ENCODE assay signal across 3 cellular contexts in the genomic region with DNA sequence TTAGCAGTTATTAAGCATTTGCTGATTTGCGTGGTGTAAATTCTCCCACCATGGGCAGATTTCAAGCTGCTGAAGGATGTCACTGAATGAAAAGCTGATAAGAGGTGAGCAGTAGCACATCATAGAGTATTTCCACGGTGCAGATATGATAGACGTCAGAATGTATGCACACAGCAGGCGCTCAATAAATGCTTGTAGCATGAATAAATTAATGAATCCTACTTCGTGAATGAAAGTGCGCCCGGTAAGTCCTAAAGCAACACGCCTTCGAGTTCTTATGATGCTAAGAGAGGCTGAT.
TF ChIP-seq lines count a peak whose summit lies in the region.

No MANE protein-coding gene starts in this region.

TF ChIP-seq in SK-N-SH, 30 proteins besides CTCF, POLR2A, EP300 and RAD21 (continued from another document):
- TF ChIP-seq JUND (IDR thresholded peaks at IDR 0.05) (no peak), TCF12 (IDR thresholded peaks at IDR 0.05) (no peak), NRF1 (IDR thresholded peaks at IDR 0.05; ENCODE audit: low read depth, low read length) (no peak), GATA2 (CRISPR knock-in tag; IDR thresholded peaks at IDR 0.05) (no peak), SMC3 (IDR thresholded peaks at IDR 0.05; ENCODE audit: low read depth, low read length) (no peak), TAF1 (IDR thresholded peaks at IDR 0.05; ENCODE audit: borderline replicate concordance, low read depth, low read length) (no peak), MXI1 (IDR thresholded peaks at IDR 0.05; ENCODE audit: low read depth, low read length) (no peak), ELF1 (IDR thresholded peaks at IDR 0.05) (no peak), RCOR1 (IDR thresholded peaks at IDR 0.05; ENCODE audit: low read length) (no peak), CHD2 (IDR thresholded peaks at IDR 0.05; ENCODE audit: low read length, partially characterized antibody) (no peak), FOSL2 (IDR thresholded peaks at IDR 0.05; ENCODE audit: borderline replicate concordance, low read depth) (no peak)
- TF ChIP-seq, protein P1, sequence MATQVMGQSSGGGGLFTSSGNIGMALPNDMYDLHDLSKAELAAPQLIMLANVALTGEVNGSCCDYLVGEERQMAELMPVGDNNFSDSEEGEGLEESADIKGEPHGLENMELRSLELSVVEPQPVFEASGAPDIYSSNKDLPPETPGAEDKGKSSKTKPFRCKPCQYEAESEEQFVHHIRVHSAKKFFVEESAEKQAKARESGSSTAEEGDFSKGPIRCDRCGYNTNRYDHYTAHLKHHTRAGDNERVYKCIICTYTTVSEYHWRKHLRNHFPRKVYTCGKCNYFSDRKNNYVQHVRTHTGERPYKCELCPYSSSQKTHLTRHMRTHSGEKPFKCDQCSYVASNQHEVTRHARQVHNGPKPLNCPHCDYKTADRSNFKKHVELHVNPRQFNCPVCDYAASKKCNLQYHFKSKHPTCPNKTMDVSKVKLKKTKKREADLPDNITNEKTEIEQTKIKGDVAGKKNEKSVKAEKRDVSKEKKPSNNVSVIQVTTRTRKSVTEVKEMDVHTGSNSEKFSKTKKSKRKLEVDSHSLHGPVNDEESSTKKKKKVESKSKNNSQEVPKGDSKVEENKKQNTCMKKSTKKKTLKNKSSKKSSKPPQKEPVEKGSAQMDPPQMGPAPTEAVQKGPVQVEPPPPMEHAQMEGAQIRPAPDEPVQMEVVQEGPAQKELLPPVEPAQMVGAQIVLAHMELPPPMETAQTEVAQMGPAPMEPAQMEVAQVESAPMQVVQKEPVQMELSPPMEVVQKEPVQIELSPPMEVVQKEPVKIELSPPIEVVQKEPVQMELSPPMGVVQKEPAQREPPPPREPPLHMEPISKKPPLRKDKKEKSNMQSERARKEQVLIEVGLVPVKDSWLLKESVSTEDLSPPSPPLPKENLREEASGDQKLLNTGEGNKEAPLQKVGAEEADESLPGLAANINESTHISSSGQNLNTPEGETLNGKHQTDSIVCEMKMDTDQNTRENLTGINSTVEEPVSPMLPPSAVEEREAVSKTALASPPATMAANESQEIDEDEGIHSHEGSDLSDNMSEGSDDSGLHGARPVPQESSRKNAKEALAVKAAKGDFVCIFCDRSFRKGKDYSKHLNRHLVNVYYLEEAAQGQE (IDR thresholded peaks at IDR 0.05; ENCODE audit: low read depth, low read length), result no peak

TF ChIP-seq in SK-N-SH treated with all-trans-retinoic acid at 6 μM for 48 hours, 23 proteins besides CTCF, POLR2A, EP300 and RAD21 (continued from another document):
- TF ChIP-seq PATZ1 (CRISPR knock-in tag; IDR thresholded peaks at IDR 0.05; ENCODE audit: borderline replicate concordance), result no peak
- no peak for TF ChIP-seq ZNF565 (CRISPR knock-in tag; conservative IDR thresholded peaks at IDR 0.05; ENCODE audit: low read depth)
- TF ChIP-seq PPARA (CRISPR knock-in tag; IDR thresholded peaks at IDR 0.05; ENCODE audit: borderline replicate concordance), result no peak
- TF ChIP-seq POU6F1 (CRISPR knock-in tag; IDR thresholded peaks at IDR 0.05; ENCODE audit: borderline replicate concordance, low read depth), result no peak
- TF ChIP-seq, protein P2, sequence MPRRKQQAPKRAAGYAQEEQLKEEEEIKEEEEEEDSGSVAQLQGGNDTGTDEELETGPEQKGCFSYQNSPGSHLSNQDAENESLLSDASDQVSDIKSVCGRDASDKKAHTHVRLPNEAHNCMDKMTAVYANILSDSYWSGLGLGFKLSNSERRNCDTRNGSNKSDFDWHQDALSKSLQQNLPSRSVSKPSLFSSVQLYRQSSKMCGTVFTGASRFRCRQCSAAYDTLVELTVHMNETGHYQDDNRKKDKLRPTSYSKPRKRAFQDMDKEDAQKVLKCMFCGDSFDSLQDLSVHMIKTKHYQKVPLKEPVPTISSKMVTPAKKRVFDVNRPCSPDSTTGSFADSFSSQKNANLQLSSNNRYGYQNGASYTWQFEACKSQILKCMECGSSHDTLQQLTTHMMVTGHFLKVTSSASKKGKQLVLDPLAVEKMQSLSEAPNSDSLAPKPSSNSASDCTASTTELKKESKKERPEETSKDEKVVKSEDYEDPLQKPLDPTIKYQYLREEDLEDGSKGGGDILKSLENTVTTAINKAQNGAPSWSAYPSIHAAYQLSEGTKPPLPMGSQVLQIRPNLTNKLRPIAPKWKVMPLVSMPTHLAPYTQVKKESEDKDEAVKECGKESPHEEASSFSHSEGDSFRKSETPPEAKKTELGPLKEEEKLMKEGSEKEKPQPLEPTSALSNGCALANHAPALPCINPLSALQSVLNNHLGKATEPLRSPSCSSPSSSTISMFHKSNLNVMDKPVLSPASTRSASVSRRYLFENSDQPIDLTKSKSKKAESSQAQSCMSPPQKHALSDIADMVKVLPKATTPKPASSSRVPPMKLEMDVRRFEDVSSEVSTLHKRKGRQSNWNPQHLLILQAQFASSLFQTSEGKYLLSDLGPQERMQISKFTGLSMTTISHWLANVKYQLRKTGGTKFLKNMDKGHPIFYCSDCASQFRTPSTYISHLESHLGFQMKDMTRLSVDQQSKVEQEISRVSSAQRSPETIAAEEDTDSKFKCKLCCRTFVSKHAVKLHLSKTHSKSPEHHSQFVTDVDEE (CRISPR knock-in tag; IDR thresholded peaks at IDR 0.05), result no peak
- TF ChIP-seq OSR1 (CRISPR knock-in tag; IDR thresholded peaks at IDR 0.05), result no peak
- no peak for TF ChIP-seq ARNTL (CRISPR knock-in tag; IDR thresholded peaks at IDR 0.05; ENCODE audit: borderline replicate concordance, low read depth)
- TF ChIP-seq ZNF8 (CRISPR knock-in tag; IDR thresholded peaks at IDR 0.05), result no peak
- no peak for TF ChIP-seq ZFP3 (CRISPR knock-in tag; IDR thresholded peaks at IDR 0.05)
- TF ChIP-seq, protein P3, sequence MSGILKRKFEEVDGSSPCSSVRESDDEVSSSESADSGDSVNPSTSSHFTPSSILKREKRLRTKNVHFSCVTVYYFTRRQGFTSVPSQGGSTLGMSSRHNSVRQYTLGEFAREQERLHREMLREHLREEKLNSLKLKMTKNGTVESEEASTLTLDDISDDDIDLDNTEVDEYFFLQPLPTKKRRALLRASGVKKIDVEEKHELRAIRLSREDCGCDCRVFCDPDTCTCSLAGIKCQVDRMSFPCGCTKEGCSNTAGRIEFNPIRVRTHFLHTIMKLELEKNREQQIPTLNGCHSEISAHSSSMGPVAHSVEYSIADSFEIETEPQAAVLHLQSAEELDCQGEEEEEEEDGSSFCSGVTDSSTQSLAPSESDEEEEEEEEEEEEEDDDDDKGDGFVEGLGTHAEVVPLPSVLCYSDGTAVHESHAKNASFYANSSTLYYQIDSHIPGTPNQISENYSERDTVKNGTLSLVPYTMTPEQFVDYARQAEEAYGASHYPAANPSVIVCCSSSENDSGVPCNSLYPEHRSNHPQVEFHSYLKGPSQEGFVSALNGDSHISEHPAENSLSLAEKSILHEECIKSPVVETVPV (CRISPR knock-in tag; IDR thresholded peaks at IDR 0.05), result no peak
- no peak for TF ChIP-seq SNAI2 (CRISPR knock-in tag; IDR thresholded peaks at IDR 0.05)
- no peak for TF ChIP-seq TCF4 (CRISPR knock-in tag; IDR thresholded peaks at IDR 0.05; ENCODE audit: borderline replicate concordance)

TF ChIP-seq in WTC11, 78 proteins besides CTCF, POLR2A, EP300 and RAD21 (continued from another document):
- TF ChIP-seq ZBTB21 (CRISPR knock-in tag; IDR thresholded peaks at IDR 0.05; ENCODE audit: borderline replicate concordance) (no peak), MAX (CRISPR knock-in tag; IDR thresholded peaks at IDR 0.05) (no peak), CDX4 (CRISPR knock-in tag; IDR thresholded peaks at IDR 0.05; ENCODE audit: borderline replicate concordance) (no peak), ZNF263 (CRISPR knock-in tag; IDR thresholded peaks at IDR 0.05; ENCODE audit: low read depth) (no peak), NR3C1 (CRISPR knock-in tag; conservative IDR thresholded peaks at IDR 0.05; ENCODE audit: low read depth) (no peak), JAZF1 (CRISPR knock-in tag; IDR thresholded peaks at IDR 0.05) (no peak), TCF7 (CRISPR knock-in tag; IDR thresholded peaks at IDR 0.05; ENCODE audit: low read depth) (no peak)
